ENCODE assay signal across 8 cellular contexts in the genomic region with DNA sequence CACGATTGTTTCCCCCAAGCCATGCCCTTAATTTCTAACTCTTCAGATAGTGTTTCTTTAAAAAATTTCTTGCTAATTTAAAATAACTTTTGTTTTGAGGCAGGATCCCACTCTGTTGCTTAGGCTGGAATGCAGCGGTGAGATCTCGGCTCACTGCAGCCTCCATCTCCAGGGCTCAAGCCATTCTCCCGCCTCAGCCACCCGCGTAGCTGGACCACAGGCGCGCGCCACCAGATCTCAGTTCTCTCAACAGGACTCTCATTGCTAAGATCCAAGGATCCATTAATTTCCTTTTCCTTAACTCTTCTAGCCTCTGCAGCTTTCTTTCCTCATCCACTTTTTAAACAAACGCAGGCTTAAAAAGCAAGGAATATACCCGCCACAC. TPM values are rescaled to one million over a fixed set of nuclear protein-coding genes. Genes with fewer than 3 reads are reported as not detected.
A peak's percentile ranks its signal among the peaks of the same experiment; 100 is the strongest.
DNase-seq lines count a peak whose midpoint lies in the region; ATAC-seq lines count a peak whose summit lies in the region.

No MANE protein-coding gene starts in this region.

- H3K36me3 Mint-ChIP-seq in activated T-cell treated with anti-CD3 and anti-CD28 coated beads, Interleukin-2, amount 50 U/mL, for 24 hours (ENCODE audit: low read depth): peaks cover 54% of the 10 kb centered on the region
- H3K36me3 Mint-ChIP-seq in activated T-helper 17 cell treated with anti-CD3 and anti-CD28 coated beads, Interleukin-2, amount 50 U/mL, for 72 hours (ENCODE audit: low read depth): peaks cover 51% of the 10 kb centered on the region
- peaks cover 48% of the 10 kb centered on the region for H3K36me3 Mint-ChIP-seq in stimulated activated naive CD8-positive, alpha-beta T cell treated with anti-CD3 and anti-CD28 coated beads, Interleukin-15, Interleukin-2, amounts not matched to agents 100 ng/mL and 50 ng/mL, for 24 hours (ENCODE audit: low read depth)

- H3K36me3 ChIP-seq in iPS-15b (ENCODE audit: control insufficient read depth, insufficient read depth, low read length): peaks cover under 1% of the 10 kb centered on the region

- no peaks in the 10 kb centered on the region for H3K27me3 Mint-ChIP-seq in activated T-cell treated with anti-CD3 and anti-CD28 coated beads, Interleukin-2, amount 50 U/mL, for 24 hours
- no peaks in the 10 kb centered on the region for H3K27me3 Mint-ChIP-seq in activated T-helper 17 cell treated with anti-CD3 and anti-CD28 coated beads, Interleukin-2, amount 50 U/mL, for 72 hours
- no peaks in the 10 kb centered on the region for H3K27me3 Mint-ChIP-seq in stimulated activated naive CD8-positive, alpha-beta T cell treated with anti-CD3 and anti-CD28 coated beads, Interleukin-15, Interleukin-2, amounts not matched to agents 100 ng/mL and 50 ng/mL, for 24 hours

- ATAC-seq in HG03135 (IDR thresholded peaks at IDR 0.05; ENCODE audit: unreplicated experiment): peak; percentile 47
- peak; percentile 54 for ATAC-seq in activated T-helper 17 cell treated with anti-CD3 and anti-CD28 coated beads, Interleukin-2, amount 50 U/mL, for 72 hours (replicated peaks)

- H3K9ac ChIP-seq in iPS-15b (ENCODE audit: low read depth, low read length): peak overlapping the region; percentile 66

- H3K9me3 ChIP-seq in iPS-15b (ENCODE audit: control insufficient read depth, insufficient read depth, low read length): no peaks in the 10 kb centered on the region

- peak overlapping the region; percentile 93 for H3K4me3 ChIP-seq in iPS-15b (ENCODE audit: low read depth, low read length)

- H3K9me3 Mint-ChIP-seq in activated T-cell treated with anti-CD3 and anti-CD28 coated beads, Interleukin-2, amount 50 U/mL, for 24 hours: no peaks in the 10 kb centered on the region
- H3K9me3 Mint-ChIP-seq in activated T-helper 17 cell treated with anti-CD3 and anti-CD28 coated beads, Interleukin-2, amount 50 U/mL, for 72 hours: no peaks in the 10 kb centered on the region
- no peaks in the 10 kb centered on the region for H3K9me3 Mint-ChIP-seq in stimulated activated naive CD8-positive, alpha-beta T cell treated with anti-CD3 and anti-CD28 coated beads, Interleukin-15, Interleukin-2, amounts not matched to agents 100 ng/mL and 50 ng/mL, for 24 hours

- H3K4me3 Mint-ChIP-seq in activated T-cell treated with anti-CD3 and anti-CD28 coated beads, Interleukin-2, amount 50 U/mL, for 24 hours: peak overlapping the region; percentile 99
- H3K4me3 Mint-ChIP-seq in activated T-helper 17 cell treated with anti-CD3 and anti-CD28 coated beads, Interleukin-2, amount 50 U/mL, for 72 hours: peak overlapping the region; percentile 97
- H3K4me3 Mint-ChIP-seq in stimulated activated naive CD8-positive, alpha-beta T cell treated with anti-CD3 and anti-CD28 coated beads, Interleukin-15, Interleukin-2, amounts not matched to agents 100 ng/mL and 50 ng/mL, for 24 hours: peak overlapping the region; percentile 100

- peaks cover 38% of the 10 kb centered on the region for H3K4me1 Mint-ChIP-seq in activated T-cell treated with anti-CD3 and anti-CD28 coated beads, Interleukin-2, amount 50 U/mL, for 24 hours (ENCODE audit: low read depth)
- peaks cover 14% of the 10 kb centered on the region for H3K4me1 Mint-ChIP-seq in activated T-helper 17 cell treated with anti-CD3 and anti-CD28 coated beads, Interleukin-2, amount 50 U/mL, for 72 hours
- H3K4me1 Mint-ChIP-seq in stimulated activated naive CD8-positive, alpha-beta T cell treated with anti-CD3 and anti-CD28 coated beads, Interleukin-15, Interleukin-2, amounts not matched to agents 100 ng/mL and 50 ng/mL, for 24 hours (ENCODE audit: low read depth): peaks cover 46% of the 10 kb centered on the region

- DNase-seq in activated T-cell treated with anti-CD3 and anti-CD28 coated beads, Interleukin-2, amount 50 U/mL, for 24 hours: no peak
- no peak for DNase-seq in activated T-cell treated with anti-CD3 and anti-CD28 coated beads, Interleukin-2, amount 50 U/mL, for 48 hours
- DNase-seq in NCI-H510A (lab: John Stamatoyannopoulos, UW) (no peak), DMS53 treated with DMSO at 0.1 percent for 48 hours (lab: John Stamatoyannopoulos, UW; ENCODE audit: unreplicated experiment) (no peak)

- H3K27me3 ChIP-seq in iPS-15b (ENCODE audit: control insufficient read depth, insufficient read depth, low read length): no peaks in the 10 kb centered on the region

- peaks cover 2% of the 10 kb centered on the region for H3K4me1 ChIP-seq in iPS-15b (ENCODE audit: control insufficient read depth, insufficient read depth, low read length)

- peak overlapping the region; percentile 98 for H3K27ac Mint-ChIP-seq in activated T-cell treated with anti-CD3 and anti-CD28 coated beads, Interleukin-2, amount 50 U/mL, for 24 hours
- H3K27ac Mint-ChIP-seq in activated T-helper 17 cell treated with anti-CD3 and anti-CD28 coated beads, Interleukin-2, amount 50 U/mL, for 72 hours: peak overlapping the region; percentile 92
- peak overlapping the region; percentile 98 for H3K27ac Mint-ChIP-seq in stimulated activated naive CD8-positive, alpha-beta T cell treated with anti-CD3 and anti-CD28 coated beads, Interleukin-15, Interleukin-2, amounts not matched to agents 100 ng/mL and 50 ng/mL, for 24 hours

RNA-seq across cellular contexts. Expression of a gene that starts 0.3 kb away (rescaled TPM):
- total RNA-seq in activated T-helper 17 cell treated with anti-CD3 and anti-CD28 coated beads, Interleukin-2, amount 50 U/mL, for 72 hours: 10 to 100 TPM; 38.7 to 42.3 TPM

RNA-seq across cellular contexts. Expression of a gene that starts 42.3 kb away (rescaled TPM):
- 10 to 100 TPM; 27.2 to 51.7 TPM for total RNA-seq in activated T-helper 17 cell treated with anti-CD3 and anti-CD28 coated beads, Interleukin-2, amount 50 U/mL, for 72 hours

RNA-seq across cellular contexts. Expression of a gene that starts 42.5 kb away (rescaled TPM):
- 100 to 1,000 TPM; 262 to 270 TPM for total RNA-seq in activated T-helper 17 cell treated with anti-CD3 and anti-CD28 coated beads, Interleukin-2, amount 50 U/mL, for 72 hours
